1 cellular context compared by ENCODE assay signal in the genomic region with DNA sequence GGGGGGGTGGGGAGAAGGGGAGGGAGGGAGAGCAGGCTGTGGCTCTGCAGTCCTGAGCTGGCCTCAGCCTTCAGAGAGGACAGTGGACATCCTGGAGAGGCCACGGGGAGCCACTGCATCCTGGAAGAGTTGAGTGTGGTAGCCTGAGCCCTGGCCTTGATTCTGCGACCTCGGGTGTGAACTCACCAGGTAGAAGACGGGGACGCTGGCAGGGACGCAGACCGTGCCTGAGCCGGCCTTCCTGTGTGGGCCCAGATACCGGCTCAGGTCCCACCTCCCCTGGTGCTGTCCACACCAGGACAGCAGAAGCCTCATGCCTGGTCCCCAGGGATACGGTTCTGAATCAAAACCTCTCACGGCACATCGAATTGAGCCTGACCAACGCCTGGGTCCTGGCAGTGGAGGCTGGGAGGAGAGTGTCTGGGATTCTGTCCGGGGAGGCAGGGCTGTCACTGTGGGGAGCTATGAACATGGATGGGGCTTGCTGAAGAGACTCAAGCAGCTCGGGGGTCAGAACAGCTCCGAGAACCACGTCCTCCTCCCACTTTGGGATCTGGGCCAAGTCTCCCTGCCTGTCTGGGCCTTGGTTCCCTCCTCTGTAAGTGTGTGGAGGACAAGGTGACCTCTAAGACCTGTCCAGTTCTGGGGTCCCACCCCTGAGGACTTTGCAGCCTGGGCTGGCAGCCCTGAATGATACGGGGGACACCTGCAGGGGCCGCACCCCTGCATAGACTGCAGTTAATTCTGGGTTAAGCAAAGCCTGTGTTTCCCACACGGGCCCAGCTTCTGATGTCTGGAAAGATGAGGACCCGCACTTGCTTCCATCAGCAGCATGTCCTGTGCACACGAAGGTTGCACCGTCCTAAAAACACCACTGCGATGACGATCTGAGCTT.
TF ChIP-seq lines count a peak whose summit lies in the region.

No MANE protein-coding gene starts in this region.

TF ChIP-seq in HepG2, 621 proteins besides CTCF, POLR2A, EP300 and RAD21 (continued from another document):
- TF ChIP-seq, protein P1, sequence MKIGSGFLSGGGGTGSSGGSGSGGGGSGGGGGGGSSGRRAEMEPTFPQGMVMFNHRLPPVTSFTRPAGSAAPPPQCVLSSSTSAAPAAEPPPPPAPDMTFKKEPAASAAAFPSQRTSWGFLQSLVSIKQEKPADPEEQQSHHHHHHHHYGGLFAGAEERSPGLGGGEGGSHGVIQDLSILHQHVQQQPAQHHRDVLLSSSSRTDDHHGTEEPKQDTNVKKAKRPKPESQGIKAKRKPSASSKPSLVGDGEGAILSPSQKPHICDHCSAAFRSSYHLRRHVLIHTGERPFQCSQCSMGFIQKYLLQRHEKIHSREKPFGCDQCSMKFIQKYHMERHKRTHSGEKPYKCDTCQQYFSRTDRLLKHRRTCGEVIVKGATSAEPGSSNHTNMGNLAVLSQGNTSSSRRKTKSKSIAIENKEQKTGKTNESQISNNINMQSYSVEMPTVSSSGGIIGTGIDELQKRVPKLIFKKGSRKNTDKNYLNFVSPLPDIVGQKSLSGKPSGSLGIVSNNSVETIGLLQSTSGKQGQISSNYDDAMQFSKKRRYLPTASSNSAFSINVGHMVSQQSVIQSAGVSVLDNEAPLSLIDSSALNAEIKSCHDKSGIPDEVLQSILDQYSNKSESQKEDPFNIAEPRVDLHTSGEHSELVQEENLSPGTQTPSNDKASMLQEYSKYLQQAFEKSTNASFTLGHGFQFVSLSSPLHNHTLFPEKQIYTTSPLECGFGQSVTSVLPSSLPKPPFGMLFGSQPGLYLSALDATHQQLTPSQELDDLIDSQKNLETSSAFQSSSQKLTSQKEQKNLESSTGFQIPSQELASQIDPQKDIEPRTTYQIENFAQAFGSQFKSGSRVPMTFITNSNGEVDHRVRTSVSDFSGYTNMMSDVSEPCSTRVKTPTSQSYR (CRISPR knock-in tag; IDR thresholded peaks at IDR 0.05; ENCODE audit: borderline replicate concordance) = no peak
- TF ChIP-seq CCDC6 (CRISPR knock-in tag; IDR thresholded peaks at IDR 0.05) = no peak
- TF ChIP-seq HIC2 (CRISPR knock-in tag; IDR thresholded peaks at IDR 0.05; ENCODE audit: low read depth) = no peak
